In the genomic region with DNA sequence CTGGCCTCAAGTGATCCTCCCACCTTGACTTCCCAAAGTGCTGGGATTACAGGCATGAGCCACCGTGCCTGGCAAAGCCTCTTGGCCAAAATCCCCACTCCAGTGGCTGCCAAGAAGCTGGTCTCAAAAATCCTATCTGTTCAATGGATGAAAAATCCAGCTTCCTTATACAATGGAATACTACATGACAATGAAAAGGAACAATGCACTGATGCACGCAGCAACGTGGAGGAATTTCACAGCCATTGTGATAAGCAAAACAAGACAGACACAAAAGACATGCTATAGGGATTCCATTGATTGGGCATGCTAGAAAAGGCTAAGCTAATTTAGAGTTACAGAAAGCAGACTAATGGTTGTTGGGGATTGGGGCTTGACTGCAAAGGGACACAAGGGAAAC, we compare ENCODE assay signal across 9 cellular contexts.
"Had no signal": no experiment of that assay in that cellular context is flagged by ENCODE, and none has a peak within 500 bp of the region (broad histone marks: within the 10 kb centered on the region; RNA-seq: fewer than 3 reads in every experiment).

No MANE protein-coding gene starts in this region.

- H3K4me3 ChIP-seq: Peyer's patch, SJSA1 had no signal

- DNase-seq: KG1, NCI-H1417 treated with DMSO at 0.1 percent for 48 hours, NCI-H1436 treated with DMSO at 0.1 percent for 48 hours, NCI-H187 treated with DMSO at 0.1 percent for 48 hours, NCI-H524 treated with DMSO at 0.1 percent for 48 hours, Right ventricle myocardium superior had no signal

- H3K9ac ChIP-seq: SK-N-SH had no signal

- H3K36me3 ChIP-seq: Peyer's patch, SJSA1 had no signal

- H3K4me2 ChIP-seq: SK-N-SH had no signal

- H3K9me3 ChIP-seq: Peyer's patch, SJSA1, SK-N-SH had no signal

- H3K4me1 ChIP-seq: Peyer's patch had no signal

- H3K27me3 ChIP-seq: Peyer's patch, SJSA1 had no signal

- H3K27ac ChIP-seq: Peyer's patch, SJSA1 had no signal
